ENCODE assay signal across 22 cellular contexts in genomic region chr5:150503386-150503785, GRCh38. TPM values are rescaled to one million over a fixed set of nuclear protein-coding genes. Genes with fewer than 3 reads are reported as not detected.
DNase-seq lines count a peak whose midpoint lies in the region; ATAC-seq and TF ChIP-seq lines count a peak whose summit lies in the region.
"Had no signal": no experiment of that assay in that cellular context is flagged by ENCODE, and none has a peak within 500 bp of the region (broad histone marks: within the 10 kb centered on the region; RNA-seq: fewer than 3 reads in every experiment).

No MANE protein-coding gene starts in this region.

- H3K4me3 Mint-ChIP-seq in MCF 10A (ENCODE audit: unreplicated experiment) (no peak overlapping the region), endodermal cell (no peak overlapping the region)
- H3K4me3 Mint-ChIP-seq: activated naive CD4-positive, alpha-beta T cell treated with anti-CD3 and anti-CD28 coated beads, Interleukin-2, amount 50 U/mL, for 24 hours; CD4-positive, CD25-positive, alpha-beta regulatory T cell; central memory CD8-positive, alpha-beta T cell; neural crest cell had no signal

- no peaks in the 10 kb centered on the region for H3K9me3 Mint-ChIP-seq in MCF 10A (ENCODE audit: unreplicated experiment)
- no peaks in the 10 kb centered on the region for H3K9me3 Mint-ChIP-seq in endodermal cell
- H3K9me3 Mint-ChIP-seq: activated naive CD4-positive, alpha-beta T cell treated with anti-CD3 and anti-CD28 coated beads, Interleukin-2, amount 50 U/mL, for 24 hours; CD4-positive, CD25-positive, alpha-beta regulatory T cell; central memory CD8-positive, alpha-beta T cell; neural crest cell had no signal

- H3K4me3 ChIP-seq in left lung (no peak overlapping the region), skeletal muscle tissue (ENCODE audit: low read length in 3 of 3) (no peak overlapping the region), endodermal cell (ENCODE audit: low read length) (no peak overlapping the region)
- H3K4me3 ChIP-seq: hepatocyte had no signal

- H3K27ac ChIP-seq in C4-2B = peak overlapping the region; percentile 53
- H3K27ac ChIP-seq in left lung = peak overlapping the region; percentile 31 to 74
- H3K27ac ChIP-seq in skeletal muscle tissue (ENCODE audit: low read depth, low read length) = peak overlapping the region; percentile 83
- no peak overlapping the region for H3K27ac ChIP-seq in endodermal cell (ENCODE audit: low read depth, low read length)
- H3K27ac ChIP-seq: hepatocyte had no signal

- peak; percentile 34 for ATAC-seq in left lung
- ATAC-seq: activated CD4-positive, CD25-positive, alpha-beta regulatory T cell treated with anti-CD3 and anti-CD28 coated beads, Interleukin-2, amount 50 U/mL, for 24 hours; stimulated activated naive CD8-positive, alpha-beta T cell treated with anti-CD3 and anti-CD28 coated beads, Interleukin-15, Interleukin-2, amounts not matched to agents 100 U/mL and 50 U/mL, for 24 hours had no signal

- H3K4me1 ChIP-seq in left lung (peaks cover 47 to 100% of the 10 kb centered on the region in 2 donors), skeletal muscle tissue (ENCODE audit: control insufficient read depth in 3 of 3, insufficient read depth in 3 of 3, low read length in 3 of 3) (peaks cover 97 to 100% (median 99%) of the 10 kb centered on the region in 3 donors), endodermal cell (ENCODE audit: control insufficient read depth, insufficient read depth, low read length) (peaks cover 23% of the 10 kb centered on the region)

- CTCF ChIA-PET in MCF 10A (lab: Yijun Ruan, JAX) = interaction anchor here (0.7 to 1.2 kb wide), 2 partner anchors 9 to 15 kb away, joined by 3 to 9 read pairs; no protein-coding TSS in a partner anchor

- TF ChIP-seq CTCF in C4-2B (conservative IDR thresholded peaks at IDR 0.05) (no peak), MCF 10A (IDR thresholded peaks at IDR 0.05; ENCODE audit: unreplicated experiment) (no peak), left lung (IDR thresholded peaks at IDR 0.05) (no peak), endodermal cell (conservative IDR thresholded peaks at IDR 0.05) (no peak)

- H3K9me3 ChIP-seq in left lung (no peaks in the 10 kb centered on the region), skeletal muscle tissue (ENCODE audit: control insufficient read depth in 3 of 3, low read length in 3 of 3) (no peaks in the 10 kb centered on the region), endodermal cell (ENCODE audit: control insufficient read depth, low read length) (no peaks in the 10 kb centered on the region)

- POLR2A ChIA-PET in MCF 10A (lab: Yijun Ruan, JAX) = interaction anchor here (1.9 to 2.9 kb wide), 2 partner anchors 11 to 53 kb away, joined by 8 to 11 read pairs; partner anchors contain the start of gene RPS14

- H3K9ac ChIP-seq in skeletal muscle tissue (ENCODE audit: low read depth in 1 of 3, low read length in 3 of 3) = peak overlapping the region; percentile 35 to 74 (median 54)
- no peak overlapping the region for H3K9ac ChIP-seq in endodermal cell (ENCODE audit: extremely low read depth, low read length, poor library complexity, severe bottlenecking)

- intact Hi-C loops in MCF 10A (cut with micrococcal nuclease) (no loop called here), left lung (cut with DNase I) (no loop called here)

- H3K36me3 ChIP-seq in left lung (no peaks in the 10 kb centered on the region), skeletal muscle tissue (ENCODE audit: control insufficient read depth in 3 of 3, insufficient read depth in 3 of 3, low read length in 3 of 3) (no peaks in the 10 kb centered on the region), endodermal cell (ENCODE audit: control insufficient read depth, insufficient read depth, low read length) (peaks cover 10% of the 10 kb centered on the region)

- WGBS in endodermal cell (ENCODE audit: insufficient coverage in 1 of 2, insufficient read length in 1 of 2), 2 experiments = 80 to 96% methylated on average over 1 to 4 of the region's 4 CpGs

- peaks cover 20% of the 10 kb centered on the region for H3K36me3 Mint-ChIP-seq in MCF 10A (ENCODE audit: insufficient read depth, unreplicated experiment)
- H3K36me3 Mint-ChIP-seq in endodermal cell (ENCODE audit: low read depth) = no peaks in the 10 kb centered on the region
- H3K36me3 Mint-ChIP-seq: activated naive CD4-positive, alpha-beta T cell treated with anti-CD3 and anti-CD28 coated beads, Interleukin-2, amount 50 U/mL, for 24 hours; CD4-positive, CD25-positive, alpha-beta regulatory T cell had no signal

- no peaks in the 10 kb centered on the region for H3K27me3 Mint-ChIP-seq in MCF 10A (ENCODE audit: insufficient read depth, unreplicated experiment)
- no peaks in the 10 kb centered on the region for H3K27me3 Mint-ChIP-seq in endodermal cell (ENCODE audit: insufficient read depth)
- H3K27me3 Mint-ChIP-seq: activated naive CD4-positive, alpha-beta T cell treated with anti-CD3 and anti-CD28 coated beads, Interleukin-2, amount 50 U/mL, for 24 hours had no signal

- H3K27ac Mint-ChIP-seq in MCF 10A (ENCODE audit: low read depth, unreplicated experiment) = peak overlapping the region; percentile 72
- no peak overlapping the region for H3K27ac Mint-ChIP-seq in endodermal cell
- H3K27ac Mint-ChIP-seq: activated naive CD4-positive, alpha-beta T cell treated with anti-CD3 and anti-CD28 coated beads, Interleukin-2, amount 50 U/mL, for 24 hours; CD4-positive, CD25-positive, alpha-beta regulatory T cell had no signal

- H3K27me3 ChIP-seq in left lung (no peaks in the 10 kb centered on the region), skeletal muscle tissue (ENCODE audit: control insufficient read depth in 3 of 3, insufficient read depth in 3 of 3, low read length in 3 of 3) (no peaks in the 10 kb centered on the region), endodermal cell (ENCODE audit: control insufficient read depth, insufficient read depth, low read length, poor library complexity, severe bottlenecking) (no peaks in the 10 kb centered on the region)
- H3K27me3 ChIP-seq: hepatocyte had no signal

- no TSS peak for BruUV-seq in MCF 10A (replicated peaks; lab: Mats Ljungman, UMichigan)

- peaks cover 68% of the 10 kb centered on the region for H3K4me1 Mint-ChIP-seq in MCF 10A (ENCODE audit: insufficient read depth, unreplicated experiment)
- H3K4me1 Mint-ChIP-seq in endodermal cell = peaks cover 45% of the 10 kb centered on the region
- H3K4me1 Mint-ChIP-seq: activated naive CD4-positive, alpha-beta T cell treated with anti-CD3 and anti-CD28 coated beads, Interleukin-2, amount 50 U/mL, for 24 hours; CD4-positive, CD25-positive, alpha-beta regulatory T cell; central memory CD8-positive, alpha-beta T cell had no signal

- DNase-seq in MCF 10A (ENCODE audit: unreplicated experiment) (no peak), left lung (no peak), HK-2 (ENCODE audit: unreplicated experiment) (no peak), globus pallidus (ENCODE audit: low spot score) (no peak), endodermal cell (no peak), kidney glomerular epithelial cell (lab: John Stamatoyannopoulos, UW) (no peak)
- DNase-seq: activated CD8-positive, alpha-beta memory T cell treated with anti-CD3 and anti-CD28 coated beads, Interleukin-2, amount 50 U/mL, for 4 hours; CD4-positive, CD25-positive, alpha-beta regulatory T cell; erythroblast; GOT3; NCI-H1930; NCI-H69; RPMI8226; stimulated activated naive CD8-positive, alpha-beta T cell treated with anti-CD3 and anti-CD28 coated beads, Interleukin-15, Interleukin-2, amounts not matched to agents 100 U/mL and 50 U/mL, for 24 hours; T-helper 2 cell had no signal

RNA-seq across cellular contexts. Expression of gene NDST1, which starts 4.5 kb away (rescaled TPM):
- total RNA-seq in MCF 10A (2022) (68.9 and 79.3 TPM in 2 replicates), left lung (100 to 1,000 TPM in 1 of 2 donors, 10 to 100 TPM in 1; 89.3 to 100 TPM), skeletal muscle tissue (19.3 TPM), endodermal cell (10 to 100 TPM; 53.3 to 71.7 TPM)
- 40.7 TPM for polyA plus RNA-seq in endodermal cell (2013, experiment 1 of 2)
- polyA plus RNA-seq in endodermal cell (2013, experiment 2 of 2) = 37.5 TPM
- polyA plus RNA-seq: CD4-positive, CD25-positive, alpha-beta regulatory T cell had no signal

RNA-seq across cellular contexts. Expression of gene RPS14, which starts 53.8 kb away (rescaled TPM):
- 5,481 and 5,921 TPM in 2 replicates for total RNA-seq in MCF 10A (2022)
- 1,000 to 10,000 TPM; 1,428 to 1,504 TPM for total RNA-seq in left lung
- 6,829 TPM for total RNA-seq in skeletal muscle tissue
- 1,000 to 10,000 TPM; 2,313 to 2,316 TPM for total RNA-seq in endodermal cell
- 1,931 TPM for polyA plus RNA-seq in endodermal cell (2013, experiment 1 of 2)
- 1,875 TPM for polyA plus RNA-seq in endodermal cell (2013, experiment 2 of 2)
